31 cellular contexts compared by ENCODE assay signal in genomic region chr5:82909816-82910215, GRCh38.
"Had no signal": no experiment of that assay in that cellular context is flagged by ENCODE, and none has a peak within 500 bp of the region (broad histone marks: within the 10 kb centered on the region; RNA-seq: fewer than 3 reads in every experiment).

No MANE protein-coding gene starts in this region.

- H3K9me3 ChIP-seq: adrenal gland, body of pancreas, breast epithelium, Peyer's patch had no signal

- ATAC-seq: activated CD8-positive, alpha-beta T cell treated with anti-CD3 and anti-CD28 coated beads for 36 hours; activated naive CD4-positive, alpha-beta T cell treated with anti-CD3 and anti-CD28 coated beads, Interleukin-2, amount 50 U/mL, for 72 hours; activated T-cell treated with anti-CD3 and anti-CD28 coated beads, Interleukin-2, amount 50 U/mL, for 4 hours; body of pancreas; PC-3 had no signal

- DNase-seq: activated CD4-positive, alpha-beta T cell treated with anti-CD3 and anti-CD28 coated beads, Interleukin-2, amount 10 ng/mL, durations not matched to agents 24 days and 14 days; activated CD4-positive, alpha-beta T cell treated with anti-CD3 and anti-CD28 coated beads, Interleukin-2, amount 50 U/mL, for 4 hours; activated CD8-positive, alpha-beta memory T cell treated with anti-CD3 and anti-CD28 coated beads, Interleukin-2, amount 50 U/mL, for 4 hours; activated CD8-positive, alpha-beta T cell treated with anti-CD3 and anti-CD28 coated beads for 36 hours; activated gamma-delta T cell treated with Interleukin-2 at 50 U/mL for 16 hours; activated naive CD4-positive, alpha-beta T cell treated with anti-CD3 and anti-CD28 coated beads for 36 hours; activated T-cell treated with anti-CD3 and anti-CD28 coated beads for 4 hours; activated T-cell treated with anti-CD3 and anti-CD28 coated beads, Interleukin-2, amount 50 U/mL, for 4 hours; body of pancreas; Kasumi-1; KBM-7; MM.1S; MV-4-11; NCI-H1092; NCI-H1436 treated with DMSO at 0.1 percent for 48 hours; NCI-H1694 treated with DMSO at 0.1 percent for 48 hours; NCI-H2029; NCI-H2107; NCI-H2171; NCI-H2227 treated with DMSO at 0.1 percent for 48 hours; NCI-H446; NCI-H510A treated with DMSO at 0.1 percent for 48 hours; NCI-H526 treated with DMSO at 0.1 percent for 48 hours; NCI-H774; PC-3; Peyer's patch; RPMI8226; SIG-M5 had no signal

- H3K4me3 ChIP-seq: adrenal gland, body of pancreas, breast epithelium, Peyer's patch had no signal

- H3K36me3 ChIP-seq: adrenal gland, breast epithelium, Peyer's patch had no signal

- H3K27me3 ChIP-seq: adrenal gland, body of pancreas, breast epithelium, Peyer's patch had no signal

- H3K27ac ChIP-seq: adrenal gland, body of pancreas, breast epithelium, Peyer's patch had no signal

- H3K4me1 ChIP-seq: adrenal gland, body of pancreas, breast epithelium, Peyer's patch had no signal
